Comparison of ENCODE assay signal across 1 cellular context in the genomic region with DNA sequence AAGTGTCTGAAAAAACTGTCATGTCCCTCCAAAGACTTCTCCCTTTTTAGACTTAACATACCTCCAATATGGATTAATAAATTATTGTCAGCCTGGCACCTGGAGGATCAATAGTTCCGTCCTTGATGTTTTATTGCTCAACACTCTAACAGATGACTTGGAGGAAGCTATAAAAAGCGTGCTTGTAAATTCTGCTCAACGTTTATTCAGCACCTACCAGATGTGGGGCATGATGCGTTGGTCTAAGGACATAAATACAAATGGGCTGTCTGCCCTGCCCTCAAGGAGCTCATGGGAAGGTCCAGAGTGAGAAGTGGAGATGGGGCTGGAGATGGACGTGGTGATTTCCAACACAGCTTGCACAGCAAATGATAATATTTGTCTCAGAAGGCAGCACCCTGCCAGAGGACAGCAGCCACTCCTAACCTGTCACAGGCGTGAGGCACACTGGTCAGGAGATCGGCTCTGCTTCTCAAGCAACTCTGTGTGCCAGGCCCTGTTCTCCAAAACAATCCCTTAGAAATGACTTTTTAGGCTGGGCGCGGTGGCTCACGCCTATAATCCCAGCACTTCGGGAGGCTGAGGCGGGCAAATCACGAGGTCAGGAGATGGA.
TF ChIP-seq lines count a peak whose summit lies in the region.

No MANE protein-coding gene starts in this region.

TF ChIP-seq in liver, 16 proteins besides CTCF, POLR2A, EP300 and RAD21 (continued from another document):
- TF ChIP-seq, protein P1, sequence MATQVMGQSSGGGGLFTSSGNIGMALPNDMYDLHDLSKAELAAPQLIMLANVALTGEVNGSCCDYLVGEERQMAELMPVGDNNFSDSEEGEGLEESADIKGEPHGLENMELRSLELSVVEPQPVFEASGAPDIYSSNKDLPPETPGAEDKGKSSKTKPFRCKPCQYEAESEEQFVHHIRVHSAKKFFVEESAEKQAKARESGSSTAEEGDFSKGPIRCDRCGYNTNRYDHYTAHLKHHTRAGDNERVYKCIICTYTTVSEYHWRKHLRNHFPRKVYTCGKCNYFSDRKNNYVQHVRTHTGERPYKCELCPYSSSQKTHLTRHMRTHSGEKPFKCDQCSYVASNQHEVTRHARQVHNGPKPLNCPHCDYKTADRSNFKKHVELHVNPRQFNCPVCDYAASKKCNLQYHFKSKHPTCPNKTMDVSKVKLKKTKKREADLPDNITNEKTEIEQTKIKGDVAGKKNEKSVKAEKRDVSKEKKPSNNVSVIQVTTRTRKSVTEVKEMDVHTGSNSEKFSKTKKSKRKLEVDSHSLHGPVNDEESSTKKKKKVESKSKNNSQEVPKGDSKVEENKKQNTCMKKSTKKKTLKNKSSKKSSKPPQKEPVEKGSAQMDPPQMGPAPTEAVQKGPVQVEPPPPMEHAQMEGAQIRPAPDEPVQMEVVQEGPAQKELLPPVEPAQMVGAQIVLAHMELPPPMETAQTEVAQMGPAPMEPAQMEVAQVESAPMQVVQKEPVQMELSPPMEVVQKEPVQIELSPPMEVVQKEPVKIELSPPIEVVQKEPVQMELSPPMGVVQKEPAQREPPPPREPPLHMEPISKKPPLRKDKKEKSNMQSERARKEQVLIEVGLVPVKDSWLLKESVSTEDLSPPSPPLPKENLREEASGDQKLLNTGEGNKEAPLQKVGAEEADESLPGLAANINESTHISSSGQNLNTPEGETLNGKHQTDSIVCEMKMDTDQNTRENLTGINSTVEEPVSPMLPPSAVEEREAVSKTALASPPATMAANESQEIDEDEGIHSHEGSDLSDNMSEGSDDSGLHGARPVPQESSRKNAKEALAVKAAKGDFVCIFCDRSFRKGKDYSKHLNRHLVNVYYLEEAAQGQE (IDR thresholded peaks at IDR 0.05): peak; percentile 98
- no peak for TF ChIP-seq NR2F2 (IDR thresholded peaks at IDR 0.05)
- no peak for TF ChIP-seq YY1 (IDR thresholded peaks at IDR 0.05)
- no peak for TF ChIP-seq ZBTB33 (IDR thresholded peaks at IDR 0.05)
- no peak for TF ChIP-seq FOXA2 (IDR thresholded peaks at IDR 0.05)
- TF ChIP-seq TAF1 (conservative IDR thresholded peaks at IDR 0.05): no peak
TF ChIP-seq in liver: peak in this region for 2.
